17 cellular contexts compared by ENCODE assay signal in the genomic region with DNA sequence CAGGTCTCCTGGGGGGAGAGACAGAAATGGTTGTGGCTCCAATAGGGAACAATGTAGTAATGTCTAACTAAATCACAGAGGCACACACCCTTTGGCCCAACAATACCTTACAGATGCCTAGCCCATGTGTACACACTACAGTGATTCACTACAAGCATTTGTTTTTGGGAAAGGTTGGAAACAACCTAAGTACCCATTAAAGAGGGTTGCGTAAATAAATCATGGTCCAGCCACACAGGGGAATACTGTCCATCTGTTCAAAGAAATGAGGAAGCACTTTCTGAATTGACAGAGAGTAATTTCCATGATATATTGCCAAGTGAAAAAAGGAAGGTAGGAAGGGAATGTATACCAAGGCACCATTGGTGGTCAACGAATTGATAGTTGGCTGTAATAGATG. TPM values are rescaled to one million over a fixed set of nuclear protein-coding genes. Genes with fewer than 3 reads are reported as not detected.
DNase-seq lines count a peak whose midpoint lies in the region; ATAC-seq and FAIRE-seq lines count a peak whose summit lies in the region.
"Had no signal": no experiment of that assay in that cellular context is flagged by ENCODE, and none has a peak within 500 bp of the region (broad histone marks: within the 10 kb centered on the region; RNA-seq: fewer than 3 reads in every experiment).

No MANE protein-coding gene starts in this region.

- no peaks in the 10 kb centered on the region for H3K27me3 ChIP-seq in small intestine (ENCODE audit: control insufficient read depth in 2 of 2, insufficient read depth in 2 of 2, low read length in 2 of 2)
- H3K27me3 ChIP-seq: BLaER1 treated with 17β-estradiol and CSF1 and Interleukin-3, amounts not matched to agents 10 nM and 100 nM had no signal

- H3K9me3 Mint-ChIP-seq in activated naive CD4-positive, alpha-beta T cell treated with anti-CD3 and anti-CD28 coated beads for 36 hours = no peaks in the 10 kb centered on the region

- no peak for ATAC-seq in HG03039 (IDR thresholded peaks at IDR 0.05; ENCODE audit: unreplicated experiment)
- ATAC-seq in HG03175 (IDR thresholded peaks at IDR 0.05; ENCODE audit: unreplicated experiment) = no peak

- DNase-seq in NCI-H748 (lab: John Stamatoyannopoulos, UW; ENCODE audit: unreplicated experiment) (peak; percentile 34), NCI-H748 treated with DMSO at 0.1 percent for 48 hours (lab: John Stamatoyannopoulos, UW) (no peak), OCI-M1 (lab: John Stamatoyannopoulos, UW) (peak; percentile 84), epithelial cell of prostate (ENCODE audit: low read depth, low spot score) (peak; percentile 50), small intestine (peak; percentile 21)
- no peak for DNase-seq in activated naive CD4-positive, alpha-beta T cell treated with anti-CD3 and anti-CD28 coated beads for 36 hours
- DNase-seq: DMS 273 treated with DMSO at 0.1 percent for 48 hours, HFFc6, Karpas-422, MG63, NCI-H187 treated with DMSO at 0.1 percent for 48 hours, RPMI8226 had no signal

- H3K4me3 ChIP-seq in small intestine (ENCODE audit: low read depth in 1 of 2, low read length in 2 of 2) = no peak overlapping the region
- H3K4me3 ChIP-seq: A549; BLaER1 treated with 17β-estradiol and CSF1 and Interleukin-3, amounts not matched to agents 10 nM and 100 nM; MG63 had no signal

- no peaks in the 10 kb centered on the region for H3K4me1 ChIP-seq in small intestine (ENCODE audit: control insufficient read depth in 2 of 2, insufficient read depth in 1 of 2, low read depth in 1 of 2, low read length in 1 of 2)
- H3K4me1 ChIP-seq: A549 had no signal

- no peak for FAIRE-seq in small intestine (lab: Jason Lieb, UNC)
- FAIRE-seq: A549 had no signal

- no peaks in the 10 kb centered on the region for H3K9me3 ChIP-seq in small intestine (ENCODE audit: control insufficient read depth, low read depth)
- H3K9me3 ChIP-seq: MG63 had no signal

- intact Hi-C loops in activated naive CD4-positive, alpha-beta T cell treated with anti-CD3 and anti-CD28 coated beads for 36 hours (cut with micrococcal nuclease) = no loop called here

- H3K4me1 Mint-ChIP-seq in activated naive CD4-positive, alpha-beta T cell treated with anti-CD3 and anti-CD28 coated beads for 36 hours (ENCODE audit: low read depth) = no peaks in the 10 kb centered on the region

- peaks cover 13% of the 10 kb centered on the region for H3K27me3 Mint-ChIP-seq in activated naive CD4-positive, alpha-beta T cell treated with anti-CD3 and anti-CD28 coated beads for 36 hours (ENCODE audit: low read depth)

- H3K36me3 ChIP-seq in small intestine (ENCODE audit: control insufficient read depth in 2 of 2, insufficient read depth in 2 of 2, low read length in 2 of 2) = no peaks in the 10 kb centered on the region
- H3K36me3 ChIP-seq: BLaER1 treated with 17β-estradiol and CSF1 and Interleukin-3, amounts not matched to agents 10 nM and 100 nM; MG63 had no signal

- no peak overlapping the region for H3K4me3 Mint-ChIP-seq in activated naive CD4-positive, alpha-beta T cell treated with anti-CD3 and anti-CD28 coated beads for 36 hours
- H3K4me3 Mint-ChIP-seq: HFFc6 had no signal

- 37 to 62% (median 44%) methylated on average over 2 of the region's 2 CpGs for WGBS in small intestine, 3 donors

- CTCF ChIA-PET in activated naive CD4-positive, alpha-beta T cell treated with anti-CD3 and anti-CD28 coated beads for 36 hours (lab: Charles Lee) = no interaction called here

- no peaks in the 10 kb centered on the region for H3K36me3 Mint-ChIP-seq in activated naive CD4-positive, alpha-beta T cell treated with anti-CD3 and anti-CD28 coated beads for 36 hours (ENCODE audit: low read depth)

- H3K27ac Mint-ChIP-seq in activated naive CD4-positive, alpha-beta T cell treated with anti-CD3 and anti-CD28 coated beads for 36 hours = no peak overlapping the region
- H3K27ac Mint-ChIP-seq: HFFc6 had no signal

- H3K27ac ChIP-seq in epithelial cell of prostate = no peak overlapping the region
- no peak overlapping the region for H3K27ac ChIP-seq in small intestine (ENCODE audit: low read depth in 1 of 2, low read length in 1 of 2)
- H3K27ac ChIP-seq: A549 had no signal

RNA-seq across cellular contexts. Expression of a gene that starts 22.0 kb away (rescaled TPM):
- 10 to 100 TPM; 37.3 to 54.6 (median 47.3) TPM for polyA plus RNA-seq in small intestine
- 100 to 1,000 TPM; 102 to 108 TPM for total RNA-seq in activated naive CD4-positive, alpha-beta T cell treated with anti-CD3 and anti-CD28 coated beads for 36 hours

RNA-seq across cellular contexts. Expression of a gene that starts 30.3 kb away (rescaled TPM):
- polyA plus RNA-seq in small intestine = 1 to 10 TPM in 1 of 3 donors, under 1 TPM in 2; 0.76 to 1.4 (median 0.89) TPM
- total RNA-seq in activated naive CD4-positive, alpha-beta T cell treated with anti-CD3 and anti-CD28 coated beads for 36 hours = not detected
- total RNA-seq: NCI-H460 had no signal

RNA-seq across cellular contexts. Expression of a gene that starts 53.0 kb away (rescaled TPM):
- polyA plus RNA-seq in small intestine = 1 to 10 TPM; 2.8 to 7.4 (median 3.2) TPM
- 1 to 10 TPM; 2.1 to 2.2 TPM for total RNA-seq in activated naive CD4-positive, alpha-beta T cell treated with anti-CD3 and anti-CD28 coated beads for 36 hours

Comparison
In these comparisons a context has a peak if more than half of its experiments do, and no peak if none do; other contexts are left out.
1. DNase-seq: peak in NCI-H748 (single experiment), OCI-M1 (single experiment), epithelial cell of prostate (single experiment) and small intestine (single experiment); none in NCI-H748 treated with DMSO at 0.1 percent for 48 hours (single experiment) and activated naive CD4-positive, alpha-beta T cell treated with anti-CD3 and anti-CD28 coated beads for 36 hours (single experiment).